In the genomic region with DNA sequence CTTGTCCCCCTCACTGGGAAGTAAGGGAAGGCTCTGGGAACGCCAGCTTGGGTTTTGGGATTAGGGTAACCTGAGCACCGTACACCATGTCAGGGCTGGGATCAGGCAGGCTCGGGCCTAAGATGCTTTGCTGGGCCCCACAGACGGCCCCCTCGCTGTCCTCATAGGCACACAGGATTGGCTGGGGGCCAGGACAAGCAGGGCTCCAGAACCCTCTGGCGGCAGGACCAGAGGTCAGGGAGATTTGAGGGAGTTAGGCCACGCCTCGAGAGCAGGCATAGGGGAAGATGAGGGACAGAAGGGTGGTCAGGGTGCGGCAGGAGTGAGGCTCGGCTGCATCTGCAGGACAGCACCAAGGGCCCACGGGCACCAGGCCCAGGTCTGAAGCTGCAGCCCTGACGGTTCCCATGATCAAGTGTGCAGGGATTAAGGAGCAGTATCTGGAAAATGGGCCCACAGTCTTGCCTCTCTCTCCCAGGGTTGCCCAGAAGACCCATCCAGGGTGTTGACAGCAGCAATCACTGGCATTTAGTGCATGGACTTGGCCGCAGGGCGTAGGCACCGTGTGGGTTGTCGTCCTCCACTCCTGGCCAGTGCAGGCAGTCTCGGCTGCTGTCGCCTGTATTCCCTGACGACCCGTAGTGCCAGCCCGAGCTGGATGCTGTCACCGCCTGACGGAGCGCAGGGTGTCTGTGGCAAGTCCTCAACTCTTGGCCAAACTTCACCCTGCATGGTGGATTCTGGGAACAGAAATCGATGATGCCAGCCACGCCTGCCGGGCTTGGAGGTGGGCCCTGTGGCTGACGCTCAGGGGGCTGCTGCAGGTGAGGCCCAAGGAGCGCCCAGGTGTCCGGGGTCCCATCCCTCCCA, we compare ENCODE assay signal across 13 cellular contexts. TPM values are rescaled to one million over a fixed set of nuclear protein-coding genes. Genes with fewer than 3 reads are reported as not detected.
A peak's percentile ranks its signal among the peaks of the same experiment; 100 is the strongest.
DNase-seq lines count a peak whose midpoint lies in the region; ATAC-seq and TF ChIP-seq lines count a peak whose summit lies in the region.
"Had no signal": no experiment of that assay in that cellular context is flagged by ENCODE, and none has a peak within 500 bp of the region (broad histone marks: within the 10 kb centered on the region; RNA-seq: fewer than 3 reads in every experiment).

No MANE protein-coding gene starts in this region.

- H3K4me3 ChIP-seq in dorsolateral prefrontal cortex (no peak overlapping the region), upper lobe of right lung (no peak overlapping the region)
- H3K4me3 ChIP-seq: breast epithelium, smooth muscle cell, testis had no signal

- no peaks in the 10 kb centered on the region for H3K36me3 ChIP-seq in upper lobe of right lung
- H3K36me3 ChIP-seq: breast epithelium had no signal

- no peak overlapping the region for H3K4me3 Mint-ChIP-seq in activated naive CD4-positive, alpha-beta T cell treated with anti-CD3 and anti-CD28 coated beads, Interleukin-2, amount 10 ng/mL, durations not matched to agents 7 days and 5 days
- H3K4me3 Mint-ChIP-seq in natural killer cell treated with Interleukin-12 subunit alpha and Interleukin-12 subunit beta and Interleukin-15 and Interleukin-18, amount 100 ng/mL, for 72 hours, result no peak overlapping the region
- H3K4me3 Mint-ChIP-seq: T-cell had no signal

- peak; percentile 5 for DNase-seq in activated naive CD4-positive, alpha-beta T cell treated with anti-CD3 and anti-CD28 coated beads, Interleukin-2, amount 50 U/mL, for 16 hours
- DNase-seq in activated naive CD4-positive, alpha-beta T cell treated with anti-CD3 and anti-CD28 coated beads, Interleukin-2, amount 10 ng/mL, durations not matched to agents 7 days and 5 days, result no peak
- DNase-seq in dorsolateral prefrontal cortex, result peak in 7 of 10 donors; percentile 18 to 43 (median 28)
- peak; percentile 45 for DNase-seq in natural killer cell treated with Interleukin-12 subunit alpha and Interleukin-12 subunit beta and Interleukin-15 and Interleukin-18, amount 100 ng/mL, for 72 hours (ENCODE audit: low spot score)
- peak; percentile 53 for DNase-seq in upper lobe of right lung
- no peak for DNase-seq in SHP77 (lab: John Stamatoyannopoulos, UW)
- no peak for DNase-seq in G401 (ENCODE audit: low spot score)
- DNase-seq: testis had no signal

- H3K36me3 Mint-ChIP-seq in activated naive CD4-positive, alpha-beta T cell treated with anti-CD3 and anti-CD28 coated beads, Interleukin-2, amount 10 ng/mL, durations not matched to agents 7 days and 5 days, result no peaks in the 10 kb centered on the region
- no peaks in the 10 kb centered on the region for H3K36me3 Mint-ChIP-seq in natural killer cell treated with Interleukin-12 subunit alpha and Interleukin-12 subunit beta and Interleukin-15 and Interleukin-18, amount 100 ng/mL, for 72 hours
- H3K36me3 Mint-ChIP-seq: T-cell had no signal

- CTCF ChIA-PET in activated naive CD4-positive, alpha-beta T cell treated with anti-CD3 and anti-CD28 coated beads, Interleukin-2, amount 10 ng/mL, durations not matched to agents 7 days and 5 days (lab: Charles Lee), result no interaction called here

- H3K27me3 ChIP-seq in dorsolateral prefrontal cortex (no peaks in the 10 kb centered on the region), upper lobe of right lung (no peaks in the 10 kb centered on the region)
- H3K27me3 ChIP-seq: breast epithelium, testis had no signal

- H3K4me1 ChIP-seq in upper lobe of right lung, result peaks cover 25% of the 10 kb centered on the region
- H3K4me1 ChIP-seq: breast epithelium had no signal

- in situ Hi-C loops in G401 (cut with HindIII; ENCODE audit: low sequenced_read_pairs), result no loop called here

- H3K4me1 Mint-ChIP-seq in activated naive CD4-positive, alpha-beta T cell treated with anti-CD3 and anti-CD28 coated beads, Interleukin-2, amount 10 ng/mL, durations not matched to agents 7 days and 5 days, result peaks cover 13% of the 10 kb centered on the region
- no peaks in the 10 kb centered on the region for H3K4me1 Mint-ChIP-seq in natural killer cell treated with Interleukin-12 subunit alpha and Interleukin-12 subunit beta and Interleukin-15 and Interleukin-18, amount 100 ng/mL, for 72 hours (ENCODE audit: low read depth in 2 of 2)

- TF ChIP-seq CTCF in dorsolateral prefrontal cortex (IDR thresholded peaks at IDR 0.05 in 54 of 56, conservative IDR thresholded peaks at IDR 0.05 in 2 of 56; ENCODE audit: low read depth in 1 of 56, partially characterized antibody in 56 of 56) (no peak), upper lobe of right lung (IDR thresholded peaks at IDR 0.05) (no peak)

- ATAC-seq in natural killer cell treated with Interleukin-12 subunit alpha and Interleukin-12 subunit beta and Interleukin-15 and Interleukin-18, amount 100 ng/mL, for 72 hours, result no peak
- no peak for ATAC-seq in upper lobe of right lung
- no peak for ATAC-seq in GM19467 (IDR thresholded peaks at IDR 0.05; ENCODE audit: unreplicated experiment)
- ATAC-seq: naive thymus-derived CD4-positive, alpha-beta T cell; T-cell had no signal

- H3K27ac Mint-ChIP-seq in activated naive CD4-positive, alpha-beta T cell treated with anti-CD3 and anti-CD28 coated beads, Interleukin-2, amount 10 ng/mL, durations not matched to agents 7 days and 5 days, result no peak overlapping the region
- no peak overlapping the region for H3K27ac Mint-ChIP-seq in natural killer cell treated with Interleukin-12 subunit alpha and Interleukin-12 subunit beta and Interleukin-15 and Interleukin-18, amount 100 ng/mL, for 72 hours
- H3K27ac Mint-ChIP-seq: naive thymus-derived CD4-positive, alpha-beta T cell; T-cell had no signal

- peaks cover 7% of the 10 kb centered on the region for H3K27me3 Mint-ChIP-seq in activated naive CD4-positive, alpha-beta T cell treated with anti-CD3 and anti-CD28 coated beads, Interleukin-2, amount 10 ng/mL, durations not matched to agents 7 days and 5 days
- H3K27me3 Mint-ChIP-seq in natural killer cell treated with Interleukin-12 subunit alpha and Interleukin-12 subunit beta and Interleukin-15 and Interleukin-18, amount 100 ng/mL, for 72 hours, result no peaks in the 10 kb centered on the region
- H3K27me3 Mint-ChIP-seq: T-cell had no signal

- H3K9me3 ChIP-seq in upper lobe of right lung, result no peaks in the 10 kb centered on the region
- H3K9me3 ChIP-seq: breast epithelium, testis had no signal

- intact Hi-C loops in dorsolateral prefrontal cortex (cut with DNase I), result no loop called here
- intact Hi-C loops in upper lobe of right lung (cut with DNase I), result no loop called here

- H3K27ac ChIP-seq in dorsolateral prefrontal cortex, result peak overlapping the region in 4 of 59 donors; percentile 21 to 69 (median 59)
- H3K27ac ChIP-seq in upper lobe of right lung, result no peak overlapping the region
- H3K27ac ChIP-seq: breast epithelium, testis had no signal

- no peaks in the 10 kb centered on the region for H3K9me3 Mint-ChIP-seq in activated naive CD4-positive, alpha-beta T cell treated with anti-CD3 and anti-CD28 coated beads, Interleukin-2, amount 10 ng/mL, durations not matched to agents 7 days and 5 days
- H3K9me3 Mint-ChIP-seq in natural killer cell treated with Interleukin-12 subunit alpha and Interleukin-12 subunit beta and Interleukin-15 and Interleukin-18, amount 100 ng/mL, for 72 hours, result no peaks in the 10 kb centered on the region
- H3K9me3 Mint-ChIP-seq: naive thymus-derived CD4-positive, alpha-beta T cell; T-cell had no signal

RNA-seq across cellular contexts. Expression of gene GNB1L, which starts 15.7 kb away (rescaled TPM):
- total RNA-seq in dorsolateral prefrontal cortex (10 to 100 TPM in 25 of 120 experiments, 1 to 10 TPM in 95; 4.8 to 17.5 (median 8.3) TPM), upper lobe of right lung (7.8 TPM)
- total RNA-seq in natural killer cell treated with Interleukin-12 subunit alpha and Interleukin-12 subunit beta and Interleukin-15 and Interleukin-18, amount 100 ng/mL, for 72 hours, result 10 to 100 TPM in 1 of 2 donors, 1 to 10 TPM in 1; 9.7 to 17.9 TPM
- 20.4 TPM in 2 replicates for total RNA-seq in G401 (2014; rRNA removed; shearing (Covaris generic))

RNA-seq across cellular contexts. Expression of gene RTL10, which starts 15.7 kb away (rescaled TPM):
- total RNA-seq in dorsolateral prefrontal cortex, result 10 to 100 TPM; 15.9 to 53.5 (median 30.1) TPM
- 10 to 100 TPM; 11.2 to 26.3 TPM for total RNA-seq in natural killer cell treated with Interleukin-12 subunit alpha and Interleukin-12 subunit beta and Interleukin-15 and Interleukin-18, amount 100 ng/mL, for 72 hours
- total RNA-seq in upper lobe of right lung, result 20.5 TPM
- 4.6 and 11.0 TPM in 2 replicates for total RNA-seq in G401 (2014; rRNA removed; shearing (Covaris generic))

Comparison
In these comparisons a context has a peak if more than half of its experiments do, and no peak if none do; other contexts are left out.
1. DNase-seq: peak in activated naive CD4-positive, alpha-beta T cell treated with anti-CD3 and anti-CD28 coated beads, Interleukin-2, amount 50 U/mL, for 16 hours (single experiment), dorsolateral prefrontal cortex (7 of 10), natural killer cell treated with Interleukin-12 subunit alpha and Interleukin-12 subunit beta and Interleukin-15 and Interleukin-18, amount 100 ng/mL, for 72 hours (single experiment) and upper lobe of right lung (single experiment); none in activated naive CD4-positive, alpha-beta T cell treated with anti-CD3 and anti-CD28 coated beads, Interleukin-2, amount 10 ng/mL, durations not matched to agents 7 days and 5 days (single experiment), SHP77 (0 of 2) and G401 (single experiment).